ENCODE assay signal across 11 cellular contexts in the genomic region with DNA sequence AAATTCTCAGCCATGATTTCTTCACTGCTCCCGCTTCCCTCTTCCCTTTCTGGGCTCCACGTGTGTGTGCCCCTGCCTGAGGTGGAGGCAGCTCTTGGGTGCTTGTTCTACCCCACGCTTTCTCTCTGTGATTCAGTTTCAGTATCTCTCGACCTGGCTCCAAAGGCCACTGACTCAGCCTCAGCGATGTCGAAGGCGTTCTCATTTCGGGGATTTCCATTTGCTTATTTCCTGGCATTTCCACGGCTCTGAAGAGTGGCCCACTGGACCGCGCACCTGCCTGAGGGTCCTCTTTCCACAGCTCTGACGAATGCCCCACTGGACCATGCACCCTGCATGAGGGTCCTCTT. TPM values are rescaled to one million over a fixed set of nuclear protein-coding genes. Genes with fewer than 3 reads are reported as not detected.
DNase-seq lines count a peak whose midpoint lies in the region; ATAC-seq lines count a peak whose summit lies in the region.
"Had no signal": no experiment of that assay in that cellular context is flagged by ENCODE, and none has a peak within 500 bp of the region (broad histone marks: within the 10 kb centered on the region; RNA-seq: fewer than 3 reads in every experiment).

No MANE protein-coding gene starts in this region.

- DNase-seq in ACHN (peak; percentile 9), cerebellum (ENCODE audit: low spot score) (no peak), KG1 (lab: John Stamatoyannopoulos, UW) (no peak), islet precursor cell (no peak)
- DNase-seq in activated CD4-positive, CD25-positive, alpha-beta regulatory T cell treated with anti-CD3 and anti-CD28 coated beads, Interleukin-2, amount 50 U/mL, for 72 hours: peak; percentile 59
- DNase-seq in activated naive CD4-positive, alpha-beta T cell treated with Interleukin-2 at 50 U/mL for 16 hours: peak; percentile 78
- DNase-seq in stimulated activated CD4-positive, alpha-beta T cell treated with anti-CD3 and anti-CD28 coated beads, Interleukin-12 subunit alpha, Interleukin-12 subunit beta, amount 100 ng/mL, for 24 hours (ENCODE audit: low read depth in 2 of 2): peak; percentile 55 to 62
- DNase-seq: activated B cell treated with CpG ODN at 0.5 μM for 24 hours, trophoblast cell had no signal

- no peak for ATAC-seq in GM21526 (IDR thresholded peaks at IDR 0.05; ENCODE audit: low FRiP score, unreplicated experiment)

- in situ Hi-C loops in ACHN (cut with HindIII; ENCODE audit: low pct_ligation_motif_present, low pct_unique_long_range_greater_than_20kb, low sequenced_read_pairs): no loop called here

RNA-seq across cellular contexts. Expression of a gene that starts 52.4 kb away (rescaled TPM):
- total RNA-seq in cerebellum: 49.6 TPM

RNA-seq across cellular contexts. Expression of a gene that starts 52.6 kb away (rescaled TPM):
- total RNA-seq in cerebellum: 23.3 TPM

RNA-seq across cellular contexts. Expression of a gene that starts 53.8 kb away (rescaled TPM):
- 3.4 TPM for total RNA-seq in cerebellum
- total RNA-seq: activated B cell treated with CpG ODN at 0.5 μM for 24 hours, osteocyte had no signal

Comparison
In these comparisons a context has a peak if more than half of its experiments do, and no peak if none do; other contexts are left out.
1. DNase-seq: peak in ACHN (single experiment), activated CD4-positive, CD25-positive, alpha-beta regulatory T cell treated with anti-CD3 and anti-CD28 coated beads, Interleukin-2, amount 50 U/mL, for 72 hours (single experiment), activated naive CD4-positive, alpha-beta T cell treated with Interleukin-2 at 50 U/mL for 16 hours (single experiment) and stimulated activated CD4-positive, alpha-beta T cell treated with anti-CD3 and anti-CD28 coated beads, Interleukin-12 subunit alpha, Interleukin-12 subunit beta, amount 100 ng/mL, for 24 hours (2 of 2); none in cerebellum (single experiment), KG1 (single experiment) and islet precursor cell (single experiment).